In genomic region chr15:76899931-76900310, GRCh38 we compare ENCODE assay signal across 5 cellular contexts. TPM values are rescaled to one million over a fixed set of nuclear protein-coding genes. Genes with fewer than 3 reads are reported as not detected.
DNase-seq lines count a peak whose midpoint lies in the region; ATAC-seq, FAIRE-seq and TF ChIP-seq lines count a peak whose summit lies in the region.
"Not testable (repeated sequence)": the region's sequence is repeated elsewhere in the genome, so short reads cannot be mapped to it uniquely, and the experiment has no call there.

No MANE protein-coding gene starts in this region.

- H3K36me3 Mint-ChIP-seq in Caco-2 (ENCODE audit: insufficient read depth, unreplicated experiment) = peaks cover 30% of the 10 kb centered on the region
- H3K36me3 Mint-ChIP-seq in stimulated activated naive B cell treated with anti-CD40 and anti-IgM and Interleukin-4, amounts not matched to agents 10 μg/mL and 1 μg/mL and 100 μg/mL, for 72 hours = peaks cover 10 to 19% of the 10 kb centered on the region in 2 donors

- H3K9me3 ChIP-seq in Caco-2; K562 (replicated peaks; ENCODE audit: control insufficient read depth, insufficient read depth, low read depth, low read length); left ventricle myocardium inferior (replicated peaks); HepG2 (ENCODE audit: low read length): not testable (repeated sequence)

- not testable (repeated sequence) for H2AFZ ChIP-seq in K562 (ENCODE audit: low read depth, low read length); HepG2 (ENCODE audit: low read length)

- H3K79me2 ChIP-seq in K562 (ENCODE audit: control insufficient read depth, insufficient read depth, low read length) = not testable (repeated sequence)
- H3K79me2 ChIP-seq in HepG2 (ENCODE audit: insufficient read depth, low read length) = peaks cover 12% of the 10 kb centered on the region

- H3K27ac Mint-ChIP-seq in Caco-2 (ENCODE audit: unreplicated experiment) = peak overlapping the region; percentile 81
- H3K27ac Mint-ChIP-seq in stimulated activated naive B cell treated with anti-CD40 and anti-IgM and Interleukin-4, amounts not matched to agents 10 μg/mL and 1 μg/mL and 100 μg/mL, for 72 hours = peak overlapping the region; percentile 6

- H3K9me3 Mint-ChIP-seq in Caco-2 (ENCODE audit: unreplicated experiment) = peaks cover 15% of the 10 kb centered on the region
- H3K9me3 Mint-ChIP-seq in stimulated activated naive B cell treated with anti-CD40 and anti-IgM and Interleukin-4, amounts not matched to agents 10 μg/mL and 1 μg/mL and 100 μg/mL, for 72 hours = not testable (repeated sequence)

- not testable (repeated sequence) for H3K27me3 Mint-ChIP-seq in Caco-2 (ENCODE audit: insufficient read depth, unreplicated experiment); stimulated activated naive B cell treated with anti-CD40 and anti-IgM and Interleukin-4, amounts not matched to agents 10 μg/mL and 1 μg/mL and 100 μg/mL, for 72 hours

- not testable (repeated sequence) for H3K4me2 ChIP-seq in K562 (ENCODE audit: insufficient read depth, low read length); HepG2 (ENCODE audit: low read depth, low read length)

- not testable (repeated sequence) for H3K4me3 Mint-ChIP-seq in Caco-2 (ENCODE audit: unreplicated experiment); stimulated activated naive B cell treated with anti-CD40 and anti-IgM and Interleukin-4, amounts not matched to agents 10 μg/mL and 1 μg/mL and 100 μg/mL, for 72 hours

- in situ Hi-C loops in K562 (cut with MboI) = not testable (repeated sequence)
- in situ Hi-C loops in HepG2 (cut with HindIII; ENCODE audit: extremely low pct_ligation_motif_present, low pct_unique_long_range_greater_than_20kb) = loop anchor here (10.0 kb wide), 1 partner anchor 135 kb away; no protein-coding TSS in a partner anchor

- not testable (repeated sequence) for H3K36me3 ChIP-seq in Caco-2 (ENCODE audit: control insufficient read depth, insufficient read depth, low read length); K562 (ENCODE audit: control insufficient read depth, insufficient read depth, low read length); left ventricle myocardium inferior; HepG2 (replicated peaks in 1 of 2; ENCODE audit: control insufficient read depth in 1 of 2, insufficient read depth in 2 of 2, low read length in 2 of 2)

- H3K4me1 Mint-ChIP-seq in Caco-2 (ENCODE audit: low read depth, unreplicated experiment) = peaks cover 28% of the 10 kb centered on the region
- peaks cover 16 to 25% of the 10 kb centered on the region in 2 donors for H3K4me1 Mint-ChIP-seq in stimulated activated naive B cell treated with anti-CD40 and anti-IgM and Interleukin-4, amounts not matched to agents 10 μg/mL and 1 μg/mL and 100 μg/mL, for 72 hours

- not testable (repeated sequence) for DNase-seq in Caco-2; K562 (ENCODE audit: extremely low read depth in 1 of 4, low spot score in 3 of 4); left ventricle myocardium inferior; HepG2 (ENCODE audit: low spot score); stimulated activated naive B cell treated with anti-CD40 and anti-IgM and Interleukin-4, amounts not matched to agents 10 μg/mL and 1 μg/mL and 100 μg/mL, for 72 hours

- CTCF ChIA-PET in Caco-2 (lab: Charles Lee); K562 (lab: Yijun Ruan, JAX; ENCODE audit: low intra/inter-chr PET ratio); HepG2 (lab: Yijun Ruan, JAX; ENCODE audit: low intra/inter-chr PET ratio, low total read pairs): not testable (repeated sequence)

- TF ChIP-seq POLR2A in K562 (conservative IDR thresholded peaks at IDR 0.05); HepG2 (IDR thresholded peaks at IDR 0.05; ENCODE audit: insufficient read depth in 1 of 2, low read depth in 2 of 2, low read length in 2 of 2): not testable (repeated sequence)

- H3K9ac ChIP-seq in K562 (ENCODE audit: insufficient read depth in 1 of 2, low read depth in 2 of 2, low read length in 2 of 2); HepG2 (ENCODE audit: insufficient read depth, low read depth, low read length): not testable (repeated sequence)

- not testable (repeated sequence) for FAIRE-seq in K562 (lab: Jason Lieb, UNC); HepG2 (lab: Jason Lieb, UNC)

- H4K20me1 ChIP-seq in K562 (replicated peaks; ENCODE audit: control insufficient read depth, insufficient read depth, low read length); HepG2 (ENCODE audit: insufficient read depth, low read length): not testable (repeated sequence)

- ATAC-seq in K562; HepG2; stimulated activated naive B cell treated with anti-CD40 and anti-IgM and Interleukin-4, amounts not matched to agents 10 μg/mL and 1 μg/mL and 100 μg/mL, for 72 hours (replicated peaks): not testable (repeated sequence)

- BruUV-seq in Caco-2 (replicated peaks; lab: Mats Ljungman, UMichigan); K562 (replicated peaks; lab: Mats Ljungman, UMichigan); HepG2 (replicated peaks; lab: Mats Ljungman, UMichigan): not testable (repeated sequence)

- POLR2A ChIA-PET in Caco-2 (lab: Charles Lee); K562 (lab: Yijun Ruan, JAX); HepG2 (lab: Yijun Ruan, JAX): not testable (repeated sequence)

- WGBS in K562 (ENCODE audit: insufficient coverage, low coverage, missing lambda C conversion rate) = no CpG with 5 or more reads among the region's 6 CpGs
- no CpG with 5 or more reads among the region's 6 CpGs for WGBS in HepG2 (ENCODE audit: low lambda C conversion rate)

- not testable (repeated sequence) for TF ChIP-seq CTCF in Caco-2 (IDR thresholded peaks at IDR 0.05; ENCODE audit: insufficient read depth in 1 of 2, low read depth in 1 of 2, low read length in 1 of 2, severe bottlenecking in 1 of 2, unreplicated experiment in 1 of 2); K562 (IDR thresholded peaks at IDR 0.05 in 2 of 3, conservative IDR thresholded peaks at IDR 0.05 in 1 of 3; ENCODE audit: insufficient read depth in 2 of 3, low read depth in 1 of 3, low read length in 3 of 3); left ventricle myocardium inferior (IDR thresholded peaks at IDR 0.05; ENCODE audit: borderline replicate concordance); HepG2 (CRISPR knock-in tag; IDR thresholded peaks at IDR 0.05)

- H3K4me3 ChIP-seq in Caco-2 (ENCODE audit: low read depth, low read length); K562; left ventricle myocardium inferior; HepG2 (replicated peaks in 1 of 3; ENCODE audit: insufficient read depth in 1 of 3, low read depth in 2 of 3, low read length in 3 of 3): not testable (repeated sequence)

- TF ChIP-seq EP300 in K562 (IDR thresholded peaks at IDR 0.05; ENCODE audit: low read length); HepG2 (IDR thresholded peaks at IDR 0.05; ENCODE audit: low read depth in 2 of 2, low read length in 2 of 2); HepG2 (CRISPR knock-in tag; IDR thresholded peaks at IDR 0.05; ENCODE audit: borderline replicate concordance): not testable (repeated sequence)

- intact Hi-C loops in Caco-2 (cut with micrococcal nuclease; ENCODE audit: unreplicated experiment); left ventricle myocardium inferior (cut with micrococcal nuclease): not testable (repeated sequence)
- intact Hi-C loops in K562 (cut with micrococcal nuclease) (loop anchor here (5.0 kb wide), 1 partner anchor 122 kb away; no protein-coding TSS in a partner anchor), HepG2 (cut with micrococcal nuclease; ENCODE audit: unreplicated experiment) (loop anchor here (5.0 kb wide), 1 partner anchor 132 kb away; no protein-coding TSS in a partner anchor)

- H3K27ac ChIP-seq in K562 (ENCODE audit: extremely low read depth, low read depth, low read length); HepG2 (ENCODE audit: extremely low read length, insufficient read depth, low read length): not testable (repeated sequence)
- H3K27ac ChIP-seq in left ventricle myocardium inferior (replicated peaks) = peak overlapping the region; percentile 62

- not testable (repeated sequence) for TF ChIP-seq RAD21 in K562 (CRISPR knock-in tag; conservative IDR thresholded peaks at IDR 0.05 in 1 of 2, IDR thresholded peaks at IDR 0.05 in 1 of 2); HepG2 (CRISPR knock-in tag; IDR thresholded peaks at IDR 0.05)

- H3K4me1 ChIP-seq in Caco-2 (peaks cover 43% of the 10 kb centered on the region), K562 (replicated peaks in 1 of 2; ENCODE audit: control insufficient read depth in 2 of 2, insufficient read depth in 2 of 2, low read length in 2 of 2) (peaks cover 4 to 15% of the 10 kb centered on the region in 2 experiments; a peak in 4 of 5 replicates), left ventricle myocardium inferior (peaks cover 33% of the 10 kb centered on the region), HepG2 (ENCODE audit: insufficient read depth, low read length) (peaks cover 40% of the 10 kb centered on the region)

- H3K27me3 ChIP-seq in Caco-2 (replicated peaks; ENCODE audit: control insufficient read depth, insufficient read depth, low read length); K562 (ENCODE audit: control insufficient read depth in 2 of 2, insufficient read depth in 2 of 2, low read length in 2 of 2); left ventricle myocardium inferior (ENCODE audit: low read depth); HepG2 (ENCODE audit: control insufficient read depth in 1 of 2, insufficient read depth in 2 of 2, low read length in 2 of 2): not testable (repeated sequence)

- not testable (repeated sequence) for H3K9me1 ChIP-seq in K562 (ENCODE audit: control insufficient read depth, insufficient read depth, low read length)

RNA-seq across cellular contexts. Expression of gene SCAPER, which starts 5.2 kb away (rescaled TPM):
- total RNA-seq in Caco-2 (2022) = 24.6 and 28.3 TPM in 2 replicates
- total RNA-seq in K562 (2011; cell fraction: chromatin; rRNA removed; ENCODE audit: low replicate concordance) = 6.0 and 20.4 TPM in 2 replicates
- total RNA-seq in K562 (2011; cell fraction: nucleolus; rRNA removed) = 1.8 and 4.1 TPM in 2 replicates
- total RNA-seq in K562 (2011; cell fraction: nucleoplasm; rRNA removed) = 4.1 and 4.6 TPM in 2 replicates
- total RNA-seq in K562 (2014; rRNA removed) = 2.8 and 2.9 TPM in 2 replicates
- 5.7 and 7.9 TPM in 2 replicates for total RNA-seq in K562 (2014; rRNA removed; fragmentation: Illumina TruSeq; extraction: Trizol)
- total RNA-seq in K562 (2015; rRNA removed; fragmentation: Illumina TruSeq; extraction: Trizol) = 4.1 and 5.1 TPM in 2 replicates
- total RNA-seq in K562 (2021) = 5.0 and 7.3 TPM in 2 replicates
- polyA plus RNA-seq in K562 (2011; rRNA removed) = 1.3 and 1.4 TPM in 2 replicates
- polyA plus RNA-seq in K562 (2011; cell fraction: cytosol; rRNA removed) = 0.49 and 0.83 TPM in 2 replicates
- 1.5 and 1.7 TPM in 2 replicates for polyA plus RNA-seq in K562 (2011; cell fraction: nucleus; rRNA removed)
- polyA plus RNA-seq in K562 (2012) = 2.3 and 2.9 TPM in 2 replicates
- 3.0 and 5.6 TPM in 2 replicates for polyA plus RNA-seq in K562 (2014; fragmentation: Illumina TruSeq; extraction: Trizol)
- 1 to 10 TPM; 3.0 to 3.2 TPM for polyA plus RNA-seq in K562 (2014; fragmentation: Nextera tagmentation; extraction: Ambion mirVana)
- 1.4 and 5.9 TPM in 2 replicates for polyA plus RNA-seq in K562 (2014; rRNA removed)
- 2.9 and 6.4 TPM in 2 replicates for polyA minus RNA-seq in K562 (2011; rRNA and poly(A)+ RNA removed)
- 1.8 and 3.0 TPM in 2 replicates for polyA minus RNA-seq in K562 (2011; cell fraction: cytosol; rRNA and poly(A)+ RNA removed)
- 4.8 and 13.6 TPM in 2 replicates for polyA minus RNA-seq in K562 (2011; cell fraction: nucleus; rRNA and poly(A)+ RNA removed)
- 42.6 TPM for total RNA-seq in left ventricle myocardium inferior
- 7.6 and 10.5 TPM in 2 replicates for total RNA-seq in HepG2 (2016; rRNA removed; fragmentation: Illumina TruSeq; extraction: Trizol)
- 6.6 and 9.4 TPM in 2 replicates for total RNA-seq in HepG2 (2016; cell fraction: cytosol; rRNA removed; fragmentation: Illumina TruSeq; extraction: Trizol; ENCODE audit: low read depth)
- 8.7 and 9.2 TPM in 2 replicates for total RNA-seq in HepG2 (2016; cell fraction: insoluble cytoplasmic fraction; rRNA removed; fragmentation: Illumina TruSeq; extraction: Trizol)
- 4.7 and 6.7 TPM in 2 replicates for total RNA-seq in HepG2 (2016; cell fraction: membrane; rRNA removed; fragmentation: Illumina TruSeq; extraction: Trizol)
- 25.1 and 30.0 TPM in 2 replicates for total RNA-seq in HepG2 (2016; cell fraction: nucleus; rRNA removed; fragmentation: Illumina TruSeq; extraction: Trizol)
- polyA plus RNA-seq in HepG2 (2011; rRNA removed) = 4.3 and 4.5 TPM in 2 replicates
- 2.7 and 3.3 TPM in 2 replicates for polyA plus RNA-seq in HepG2 (2011; cell fraction: cytosol; rRNA removed)
- polyA plus RNA-seq in HepG2 (2011; cell fraction: nucleus; rRNA removed) = 2.9 and 6.5 TPM in 2 replicates
- 6.4 and 7.5 TPM in 2 replicates for polyA plus RNA-seq in HepG2 (2012)
- 0.32 and 0.43 TPM in 2 replicates for polyA plus RNA-seq in HepG2 (2016; cell fraction: cytosol; fragmentation: Illumina TruSeq; extraction: Trizol; ENCODE audit: low read depth)
- polyA plus RNA-seq in HepG2 (2016; cell fraction: insoluble cytoplasmic fraction; fragmentation: Illumina TruSeq; extraction: Trizol; ENCODE audit: low read depth) = 6.7 and 7.6 TPM in 2 replicates
- polyA plus RNA-seq in HepG2 (2016; cell fraction: membrane; fragmentation: Illumina TruSeq; extraction: Trizol; ENCODE audit: low read depth) = 0.85 and 2.0 TPM in 2 replicates
- 6.0 and 6.4 TPM in 2 replicates for polyA plus RNA-seq in HepG2 (2016; cell fraction: nucleus; fragmentation: Illumina TruSeq; extraction: Trizol; ENCODE audit: insufficient read depth, low read depth)
- 4.5 and 5.0 TPM in 2 replicates for polyA minus RNA-seq in HepG2 (2011; rRNA and poly(A)+ RNA removed; ENCODE audit: low replicate concordance)
- polyA minus RNA-seq in HepG2 (2011; cell fraction: cytosol; rRNA and poly(A)+ RNA removed) = 5.5 and 6.4 TPM in 2 replicates
- polyA minus RNA-seq in HepG2 (2011; cell fraction: nucleus; rRNA and poly(A)+ RNA removed) = 36.1 and 39.0 TPM in 2 replicates

RNA-seq across cellular contexts. Expression of gene RCN2, which starts 31.6 kb away (rescaled TPM):
- total RNA-seq in Caco-2 (2022) (72.8 and 73.7 TPM in 2 replicates), K562 (2014; rRNA removed) (19.5 and 24.0 TPM in 2 replicates), K562 (2014; rRNA removed; fragmentation: Illumina TruSeq; extraction: Trizol) (56.3 and 58.4 TPM in 2 replicates), K562 (2015; rRNA removed; fragmentation: Illumina TruSeq; extraction: Trizol) (48.4 and 52.8 TPM in 2 replicates), K562 (2021) (33.6 and 34.3 TPM in 2 replicates), left ventricle myocardium inferior (29.8 TPM), HepG2 (2016; rRNA removed; fragmentation: Illumina TruSeq; extraction: Trizol) (62.3 and 89.0 TPM in 2 replicates)
- 11.5 and 48.1 TPM in 2 replicates for total RNA-seq in K562 (2011; cell fraction: chromatin; rRNA removed; ENCODE audit: low replicate concordance)
- 16.4 and 16.5 TPM in 2 replicates for total RNA-seq in K562 (2011; cell fraction: nucleolus; rRNA removed)
- 29.3 and 45.6 TPM in 2 replicates for total RNA-seq in K562 (2011; cell fraction: nucleoplasm; rRNA removed)
- polyA plus RNA-seq in K562 (2011; rRNA removed) (45.7 and 59.8 TPM in 2 replicates), K562 (2014; fragmentation: Illumina TruSeq; extraction: Trizol) (47.4 and 56.3 TPM in 2 replicates), K562 (2014; fragmentation: Nextera tagmentation; extraction: Ambion mirVana) (10 to 100 TPM; 20.9 to 26.3 TPM), K562 (2014; rRNA removed) (63.1 and 63.6 TPM in 2 replicates), HepG2 (2011; rRNA removed) (57.4 and 84.4 TPM in 2 replicates)
- 10.4 and 17.3 TPM in 2 replicates for polyA plus RNA-seq in K562 (2011; cell fraction: cytosol; rRNA removed)
- polyA plus RNA-seq in K562 (2011; cell fraction: nucleus; rRNA removed) = 10.6 and 17.8 TPM in 2 replicates
- 27.4 and 32.0 TPM in 2 replicates for polyA plus RNA-seq in K562 (2012)
- polyA minus RNA-seq in K562 (2011; rRNA and poly(A)+ RNA removed) = 30.4 and 39.1 TPM in 2 replicates
- 10.3 and 12.0 TPM in 2 replicates for polyA minus RNA-seq in K562 (2011; cell fraction: cytosol; rRNA and poly(A)+ RNA removed)
- polyA minus RNA-seq in K562 (2011; cell fraction: nucleus; rRNA and poly(A)+ RNA removed) = 6.5 and 10.8 TPM in 2 replicates
- 38.4 and 44.7 TPM in 2 replicates for total RNA-seq in HepG2 (2016; cell fraction: cytosol; rRNA removed; fragmentation: Illumina TruSeq; extraction: Trizol; ENCODE audit: low read depth)
- total RNA-seq in HepG2 (2016; cell fraction: insoluble cytoplasmic fraction; rRNA removed; fragmentation: Illumina TruSeq; extraction: Trizol) = 61.6 and 95.0 TPM in 2 replicates
- 74.7 and 94.1 TPM in 2 replicates for total RNA-seq in HepG2 (2016; cell fraction: membrane; rRNA removed; fragmentation: Illumina TruSeq; extraction: Trizol)
- 78.6 and 95.6 TPM in 2 replicates for total RNA-seq in HepG2 (2016; cell fraction: nucleus; rRNA removed; fragmentation: Illumina TruSeq; extraction: Trizol)
- 33.0 and 44.7 TPM in 2 replicates for polyA plus RNA-seq in HepG2 (2011; cell fraction: cytosol; rRNA removed)
- polyA plus RNA-seq in HepG2 (2011; cell fraction: nucleus; rRNA removed) = 16.7 and 20.6 TPM in 2 replicates
- 42.9 and 56.2 TPM in 2 replicates for polyA plus RNA-seq in HepG2 (2012)
- 79.6 and 84.5 TPM in 2 replicates for polyA plus RNA-seq in HepG2 (2016; cell fraction: cytosol; fragmentation: Illumina TruSeq; extraction: Trizol; ENCODE audit: low read depth)
- 90.9 and 101 TPM in 2 replicates for polyA plus RNA-seq in HepG2 (2016; cell fraction: insoluble cytoplasmic fraction; fragmentation: Illumina TruSeq; extraction: Trizol; ENCODE audit: low read depth)
- polyA plus RNA-seq in HepG2 (2016; cell fraction: membrane; fragmentation: Illumina TruSeq; extraction: Trizol; ENCODE audit: low read depth) = 107 and 109 TPM in 2 replicates
- polyA plus RNA-seq in HepG2 (2016; cell fraction: nucleus; fragmentation: Illumina TruSeq; extraction: Trizol; ENCODE audit: insufficient read depth, low read depth) = 183 and 188 TPM in 2 replicates
- 4.9 and 5.6 TPM in 2 replicates for polyA minus RNA-seq in HepG2 (2011; rRNA and poly(A)+ RNA removed; ENCODE audit: low replicate concordance)
- polyA minus RNA-seq in HepG2 (2011; cell fraction: cytosol; rRNA and poly(A)+ RNA removed) = 27.7 and 30.6 TPM in 2 replicates
- 18.3 and 20.5 TPM in 2 replicates for polyA minus RNA-seq in HepG2 (2011; cell fraction: nucleus; rRNA and poly(A)+ RNA removed)
